Comparison of ENCODE assay signal across 9 cellular contexts in the genomic region with DNA sequence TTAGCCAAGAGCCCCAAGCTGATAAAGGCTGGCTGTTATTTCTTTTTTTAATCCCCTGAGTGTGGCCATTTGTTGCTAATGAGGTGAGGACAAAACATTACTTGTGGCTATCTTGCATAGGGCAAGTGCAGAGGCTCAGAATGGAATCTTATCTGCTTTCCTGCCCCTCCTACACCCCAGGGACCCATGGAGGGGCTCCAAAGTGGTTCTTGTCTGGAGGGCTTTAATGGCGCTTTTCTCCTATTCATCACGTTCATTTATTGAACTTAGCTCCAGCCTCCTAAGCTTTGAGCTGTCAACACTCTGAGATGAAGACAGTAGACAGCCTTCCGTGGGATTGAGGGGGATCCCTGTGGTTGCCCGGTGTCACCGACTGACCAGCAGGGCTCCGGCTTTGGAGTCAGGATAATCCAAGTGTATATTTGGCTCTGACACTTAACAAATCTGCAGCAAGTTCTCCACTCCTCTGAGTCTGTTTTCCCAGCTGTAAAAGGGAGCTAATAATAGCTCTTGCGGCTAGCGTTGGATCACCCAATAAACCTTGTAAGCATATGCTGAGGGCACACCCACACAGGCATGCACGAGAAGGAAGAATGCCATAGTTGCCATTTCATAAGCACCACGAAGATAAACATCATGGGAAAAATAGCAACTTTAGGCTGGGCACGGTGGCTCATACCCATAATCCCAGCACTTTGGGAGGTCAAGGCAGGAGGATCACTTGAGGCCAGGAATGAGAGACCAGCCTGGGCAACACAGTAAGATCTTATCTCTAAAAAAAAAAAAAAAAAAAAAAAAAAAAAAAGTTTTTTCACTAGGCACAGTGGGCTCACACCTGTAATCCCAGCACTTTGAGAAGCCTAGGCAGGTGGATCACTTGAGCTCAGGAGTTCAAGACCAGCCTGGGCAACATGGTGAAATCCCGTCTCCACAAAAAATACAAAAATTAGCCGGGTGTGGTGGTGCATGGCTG. TPM values are rescaled to one million over a fixed set of nuclear protein-coding genes. Genes with fewer than 3 reads are reported as not detected.
DNase-seq lines count a peak whose midpoint lies in the region; ATAC-seq and TF ChIP-seq lines count a peak whose summit lies in the region.
"Had no signal": no experiment of that assay in that cellular context is flagged by ENCODE, and none has a peak within 500 bp of the region (broad histone marks: within the 10 kb centered on the region; RNA-seq: fewer than 3 reads in every experiment).

No MANE protein-coding gene starts in this region.

- no peaks in the 10 kb centered on the region for H3K9me3 ChIP-seq in esophagus muscularis mucosa

- intact Hi-C loops in esophagus muscularis mucosa (cut with DNase I), result no loop called here

- H3K27ac ChIP-seq in esophagus muscularis mucosa (replicated peaks in 1 of 4) (peak overlapping the region; percentile 75 to 95 (median 82)), rectal smooth muscle tissue (ENCODE audit: low read depth, low read length) (peak overlapping the region; percentile 85)

- H3K27me3 ChIP-seq in esophagus muscularis mucosa, result no peaks in the 10 kb centered on the region
- H3K27me3 ChIP-seq in rectal smooth muscle tissue (ENCODE audit: control insufficient read depth, insufficient read depth, low read length), result no peaks in the 10 kb centered on the region

- TF ChIP-seq CTCF in esophagus muscularis mucosa (IDR thresholded peaks at IDR 0.05), result no peak

- peaks cover 10 to 100% (median 96%) of the 10 kb centered on the region in 4 donors for H3K4me1 ChIP-seq in esophagus muscularis mucosa
- peaks cover 30% of the 10 kb centered on the region for H3K4me1 ChIP-seq in rectal smooth muscle tissue (ENCODE audit: control insufficient read depth, insufficient read depth, low read length)

- no peak for TF ChIP-seq EP300 in esophagus muscularis mucosa (IDR thresholded peaks at IDR 0.05)

- peak overlapping the region; percentile 3 to 36 (median 20) for H3K4me3 ChIP-seq in esophagus muscularis mucosa
- peak overlapping the region; percentile 9 for H3K4me3 ChIP-seq in rectal smooth muscle tissue (ENCODE audit: low read length)

- ATAC-seq in HG03469 (IDR thresholded peaks at IDR 0.05; ENCODE audit: unreplicated experiment) (no peak), HG03139 (IDR thresholded peaks at IDR 0.05; ENCODE audit: unreplicated experiment) (no peak)

- no peak for TF ChIP-seq POLR2A in esophagus muscularis mucosa (IDR thresholded peaks at IDR 0.05; ENCODE audit: low read depth)

- DNase-seq in EH (ENCODE audit: low read depth) (peak; percentile 99), NCI-H69 (lab: John Stamatoyannopoulos, UW) (peak; percentile 38), esophagus muscularis mucosa (ENCODE audit: extremely low spot score) (no peak), NCI-H345 treated with DMSO at 0.1 percent for 48 hours (lab: John Stamatoyannopoulos, UW; ENCODE audit: unreplicated experiment) (no peak), NK-92 (lab: John Stamatoyannopoulos, UW; ENCODE audit: unreplicated experiment) (no peak)
- DNase-seq: naive B cell had no signal

- H3K9ac ChIP-seq in rectal smooth muscle tissue (ENCODE audit: low read length), result no peak overlapping the region

- 18% methylated on average over 13 of the region's 13 CpGs for WGBS in esophagus muscularis mucosa

- H3K36me3 ChIP-seq in esophagus muscularis mucosa (peaks cover 0 to 77% (median 48%) of the 10 kb centered on the region in 4 donors), rectal smooth muscle tissue (ENCODE audit: control insufficient read depth, insufficient read depth, low read length) (no peaks in the 10 kb centered on the region)

RNA-seq across cellular contexts. Expression of gene MYH11, which starts 44.8 kb away (rescaled TPM):
- over 10,000 TPM in 3 of 4 donors, 1,000 to 10,000 TPM in 1; 9,583 to 20,476 (median 14,208) TPM for total RNA-seq in esophagus muscularis mucosa

Comparison
In these comparisons a context has a peak if more than half of its experiments do, and no peak if none do; other contexts are left out.
1. DNase-seq: peak in EH (single experiment) and NCI-H69 (single experiment); none in esophagus muscularis mucosa (single experiment), NCI-H345 treated with DMSO at 0.1 percent for 48 hours (single experiment) and NK-92 (single experiment).